Comparison of ENCODE assay signal across 9 cellular contexts in genomic region chr7:101990811-101991418, GRCh38.
DNase-seq lines count a peak whose midpoint lies in the region; ATAC-seq lines count a peak whose summit lies in the region.
"Had no signal": no experiment of that assay in that cellular context is flagged by ENCODE, and none has a peak within 500 bp of the region (broad histone marks: within the 10 kb centered on the region; RNA-seq: fewer than 3 reads in every experiment).

No MANE protein-coding gene starts in this region.

- H3K9me3 Mint-ChIP-seq in activated T-cell treated with anti-CD3 and anti-CD28 coated beads, Interleukin-2, amount 50 U/mL, for 4 hours: no peaks in the 10 kb centered on the region

- H3K36me3 Mint-ChIP-seq in activated T-cell treated with anti-CD3 and anti-CD28 coated beads, Interleukin-2, amount 50 U/mL, for 4 hours (ENCODE audit: insufficient read depth): peaks cover 5% of the 10 kb centered on the region

- peaks cover 15% of the 10 kb centered on the region for H3K4me1 Mint-ChIP-seq in activated T-cell treated with anti-CD3 and anti-CD28 coated beads, Interleukin-2, amount 50 U/mL, for 4 hours (ENCODE audit: low read depth)

- peak overlapping the region; percentile 69 for H3K27ac ChIP-seq in thymus (ENCODE audit: low read depth)

- H3K27me3 Mint-ChIP-seq in activated T-cell treated with anti-CD3 and anti-CD28 coated beads, Interleukin-2, amount 50 U/mL, for 4 hours (ENCODE audit: low read depth): no peaks in the 10 kb centered on the region

- peak overlapping the region; percentile 41 for H3K4me3 ChIP-seq in thymus (ENCODE audit: low read length)

- peak overlapping the region; percentile 54 for H3K4me3 Mint-ChIP-seq in activated T-cell treated with anti-CD3 and anti-CD28 coated beads, Interleukin-2, amount 50 U/mL, for 4 hours

- no peaks in the 10 kb centered on the region for H3K36me3 ChIP-seq in thymus (ENCODE audit: control insufficient read depth, insufficient read depth)

- no peaks in the 10 kb centered on the region for H3K27me3 ChIP-seq in thymus (ENCODE audit: control insufficient read depth, insufficient read depth)

- 5% methylated on average over 17 of the region's 17 CpGs for WGBS in thymus

- no peaks in the 10 kb centered on the region for H3K9me3 ChIP-seq in thymus (ENCODE audit: control insufficient read depth)

- no peak for DNase-seq in activated T-cell treated with anti-CD3 and anti-CD28 coated beads, Interleukin-2, amount 50 U/mL, for 4 hours
- DNase-seq in activated T-cell treated with anti-CD3 and anti-CD28 coated beads, Interleukin-2, amount 50 U/mL, for 1 hour: no peak
- DNase-seq in NOMO-1 (lab: John Stamatoyannopoulos, UW; ENCODE audit: unreplicated experiment in 2 of 2): peak; percentile 77 to 93
- no peak for DNase-seq in SHP77 (lab: John Stamatoyannopoulos, UW)
- no peak for DNase-seq in D341Med (ENCODE audit: low spot score)
- no peak for DNase-seq in activated CD4-positive, alpha-beta T cell treated with anti-CD3 and anti-CD28 coated beads, Interleukin-2, amount 50 U/mL, for 4 hours
- DNase-seq: NCI-H1092 treated with DMSO at 0.1 percent for 48 hours had no signal

- H3K4me1 ChIP-seq in thymus (ENCODE audit: control insufficient read depth, insufficient read depth, low read length): peaks cover 73% of the 10 kb centered on the region

- ATAC-seq in activated T-cell treated with anti-CD3 and anti-CD28 coated beads, Interleukin-2, amount 50 U/mL, for 4 hours: peak; percentile 23 to 48
- peak; percentile 77 for ATAC-seq in HG02852 (IDR thresholded peaks at IDR 0.05; ENCODE audit: unreplicated experiment)

Comparison
In these comparisons a context has a peak if more than half of its experiments do, and no peak if none do; other contexts are left out.
1. DNase-seq: peak in NOMO-1 (2 of 2); none in activated T-cell treated with anti-CD3 and anti-CD28 coated beads, Interleukin-2, amount 50 U/mL, for 4 hours (single experiment), activated T-cell treated with anti-CD3 and anti-CD28 coated beads, Interleukin-2, amount 50 U/mL, for 1 hour (single experiment), SHP77 (0 of 2), D341Med (single experiment) and activated CD4-positive, alpha-beta T cell treated with anti-CD3 and anti-CD28 coated beads, Interleukin-2, amount 50 U/mL, for 4 hours (0 of 2).